In the genomic region with DNA sequence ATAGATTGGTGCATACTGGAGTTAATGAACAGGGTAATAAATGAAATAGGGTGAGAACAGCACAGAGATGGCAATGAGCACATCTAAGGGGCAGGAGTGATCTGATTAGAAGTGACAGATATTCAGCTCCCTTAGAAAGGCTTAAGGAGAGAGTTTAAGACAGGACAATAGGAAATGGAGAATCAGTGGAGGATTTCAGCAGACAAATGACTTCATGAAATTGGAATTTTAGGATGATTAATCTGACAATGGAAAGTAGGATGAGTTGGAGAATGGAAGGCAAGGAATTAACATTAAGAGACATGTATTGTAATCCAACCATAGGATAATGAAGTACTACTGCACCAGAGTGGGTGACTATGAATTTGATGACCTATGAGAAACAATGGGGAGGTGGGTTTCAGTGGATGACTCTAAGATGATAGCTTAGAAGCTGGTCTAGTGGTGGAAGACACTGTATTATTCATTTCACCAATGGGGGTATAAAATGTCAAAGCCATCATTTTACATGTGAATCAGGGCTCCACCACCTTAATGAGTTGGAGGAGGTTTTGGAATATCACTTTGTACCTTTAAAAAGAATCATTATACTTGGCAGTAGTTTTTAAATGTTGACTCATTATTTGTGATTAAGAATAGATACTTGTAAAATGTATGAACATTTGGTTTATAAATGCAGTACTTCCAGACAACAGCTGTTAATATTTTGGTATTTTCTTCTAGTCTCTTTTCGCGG, we compare ENCODE assay signal across 17 cellular contexts.
DNase-seq lines count a peak whose midpoint lies in the region; ATAC-seq and TF ChIP-seq lines count a peak whose summit lies in the region.
"Had no signal": no experiment of that assay in that cellular context is flagged by ENCODE, and none has a peak within 500 bp of the region (broad histone marks: within the 10 kb centered on the region; RNA-seq: fewer than 3 reads in every experiment).

No MANE protein-coding gene starts in this region.

- no peak overlapping the region for H2AK5ac ChIP-seq in IMR-90 (ENCODE audit: low read depth, low read length)

- WGBS in IMR-90 (ENCODE audit: extremely low coverage in 2 of 2, insufficient read length in 1 of 2), 2 experiments: no CpG with 5 or more reads among the region's 2 CpGs
- WGBS in gastroesophageal sphincter (ENCODE audit: low coverage in 1 of 2), 2 donors: 63 to 82% methylated on average over 2 of the region's 2 CpGs

- H2BK20ac ChIP-seq in IMR-90 (ENCODE audit: low read depth, low read length): 0 out of 2 replicates have a peak overlapping the region, but pooled peaks have one; percentile 39

- in situ Hi-C loops in ACHN (cut with HindIII; ENCODE audit: low pct_ligation_motif_present, low pct_unique_long_range_greater_than_20kb, low sequenced_read_pairs): no loop called here
- in situ Hi-C loops in IMR-90 (cut with MboI; ENCODE audit: low sequenced_read_pairs): no loop called here
- in situ Hi-C loops in astrocyte of the spinal cord (cut with HindIII; ENCODE audit: low sequenced_read_pairs): no loop called here

- no peak overlapping the region for H3K56ac ChIP-seq in IMR-90 (ENCODE audit: extremely low read depth, insufficient read depth, low read length)

- H4K20me1 ChIP-seq in IMR-90 (ENCODE audit: insufficient read depth, low read length): no peaks in the 10 kb centered on the region

- H2AFZ ChIP-seq in IMR-90 (replicated peaks; ENCODE audit: low read length, poor library complexity): no peak overlapping the region

- no TSS peak for BruUV-seq in IMR-90 (replicated peaks; lab: Mats Ljungman, UMichigan)

- CTCF ChIA-PET in IMR-90 (lab: Yijun Ruan, JAX): interaction anchor here (0.6 kb wide), 1 partner anchor 379 kb away, joined by 3 read pairs; no protein-coding TSS in a partner anchor

- H3K36me3 ChIP-seq in IMR-90 (ENCODE audit: control insufficient read depth, insufficient read depth, low read length): no peaks in the 10 kb centered on the region
- H3K36me3 ChIP-seq in kidney epithelial cell (ENCODE audit: control insufficient read depth, insufficient read depth, low read length): no peaks in the 10 kb centered on the region
- H3K36me3 ChIP-seq in mucosa of descending colon (ENCODE audit: low read depth): no peaks in the 10 kb centered on the region
- peaks cover 0 to 3% of the 10 kb centered on the region in 2 donors for H3K36me3 ChIP-seq in gastroesophageal sphincter
- H3K36me3 ChIP-seq: cardiac muscle cell, right lobe of liver, thyroid gland had no signal

- no peak overlapping the region for H4K91ac ChIP-seq in IMR-90 (ENCODE audit: insufficient read depth, low read depth, low read length)

- no peak overlapping the region for H3K4ac ChIP-seq in IMR-90 (ENCODE audit: low read depth, low read length)

- dilution Hi-C loops in IMR-90 (cut with HindIII; ENCODE audit: low sequenced_read_pairs, unreplicated experiment): no loop called here

- no peaks in the 10 kb centered on the region for H3K79me1 ChIP-seq in IMR-90 (ENCODE audit: low read depth in 1 of 2, low read length in 2 of 2)

- peak overlapping the region; percentile 45 for H2BK5ac ChIP-seq in IMR-90 (ENCODE audit: low read depth, low read length, poor library complexity, severe bottlenecking)

- no peak overlapping the region for H3K14ac ChIP-seq in IMR-90 (replicated peaks; ENCODE audit: low read depth, low read length)

- TF ChIP-seq CTCF in IMR-90 (conservative IDR thresholded peaks at IDR 0.05; ENCODE audit: low read depth, low read length): no peak
- TF ChIP-seq CTCF in astrocyte of the spinal cord (IDR thresholded peaks at IDR 0.05; ENCODE audit: low read depth, low read length): no peak
- no peak for TF ChIP-seq CTCF in kidney epithelial cell (IDR thresholded peaks at IDR 0.05; ENCODE audit: insufficient read depth, low read length, poor library complexity, severe bottlenecking)
- TF ChIP-seq CTCF in mucosa of descending colon (IDR thresholded peaks at IDR 0.05): no peak
- no peak for TF ChIP-seq CTCF in gastroesophageal sphincter (IDR thresholded peaks at IDR 0.05)

- no peak overlapping the region; the same call in 1 of the 2 replicates for H3K18ac ChIP-seq in IMR-90 (ENCODE audit: low read depth, low read length)

- peak; percentile 24; the same call in 1 of the 2 replicates for ATAC-seq in IMR-90 (ENCODE audit: low read depth)
- ATAC-seq in mucosa of descending colon: no peak
- ATAC-seq in HG02610 (IDR thresholded peaks at IDR 0.05; ENCODE audit: unreplicated experiment): no peak
- no peak for ATAC-seq in gastroesophageal sphincter
- ATAC-seq: K562, right lobe of liver had no signal

- no peak for TF ChIP-seq EP300 in gastroesophageal sphincter (IDR thresholded peaks at IDR 0.05)

- H3K4me1 ChIP-seq in IMR-90 (ENCODE audit: control insufficient read depth, insufficient read depth, low read length) (no peaks in the 10 kb centered on the region; the same call in 1 of the 2 replicates), mucosa of descending colon (ENCODE audit: low read depth) (no peaks in the 10 kb centered on the region), gastroesophageal sphincter (no peaks in the 10 kb centered on the region)
- H3K4me1 ChIP-seq: right lobe of liver, thyroid gland had no signal

- no peak overlapping the region for H3K9ac ChIP-seq in IMR-90 (ENCODE audit: low read depth, low read length)

- no peak overlapping the region; the same call in 1 of the 2 replicates for H3K4me2 ChIP-seq in IMR-90 (ENCODE audit: low read depth, low read length)

- intact Hi-C loops in IMR-90 (cut with micrococcal nuclease) (no loop called here), mucosa of descending colon (cut with DNase I, micrococcal nuclease) (no loop called here)

- H2BK15ac ChIP-seq in IMR-90 (ENCODE audit: low read depth, low read length): peak overlapping the region; percentile 66; the same call in 1 of the 3 replicates

- H3K23ac ChIP-seq in IMR-90 (ENCODE audit: low read depth, low read length): no peak overlapping the region

- H3K27ac ChIP-seq in IMR-90 (ENCODE audit: insufficient read depth, low read length) (no peak overlapping the region), gastroesophageal sphincter (no peak overlapping the region)
- H3K27ac ChIP-seq: cardiac muscle cell, right lobe of liver, thyroid gland had no signal

- H3K9me3 ChIP-seq in IMR-90 (ENCODE audit: control insufficient read depth, insufficient read depth, low read length) (no peaks in the 10 kb centered on the region), mucosa of descending colon (no peaks in the 10 kb centered on the region), gastroesophageal sphincter (no peaks in the 10 kb centered on the region)
- H3K9me3 ChIP-seq: right lobe of liver, thyroid gland had no signal

- H2BK120ac ChIP-seq in IMR-90 (ENCODE audit: low read depth, low read length): no peak overlapping the region

- no peak overlapping the region for H4K8ac ChIP-seq in IMR-90 (ENCODE audit: low read depth in 2 of 2, low read length in 2 of 2)

- no peaks in the 10 kb centered on the region for H3K27me3 ChIP-seq in IMR-90 (ENCODE audit: control insufficient read depth, insufficient read depth, low read length)
- H3K27me3 ChIP-seq in kidney epithelial cell (ENCODE audit: control insufficient read depth, insufficient read depth, low read length): no peaks in the 10 kb centered on the region
- no peaks in the 10 kb centered on the region for H3K27me3 ChIP-seq in gastroesophageal sphincter
- H3K27me3 ChIP-seq: cardiac muscle cell, right lobe of liver, thyroid gland had no signal

- DNase-seq in ACHN (peak; percentile 24), IMR-90 (peak; percentile 54), astrocyte of the spinal cord (ENCODE audit: low read depth, low spot score) (peak; percentile 24), kidney epithelial cell (ENCODE audit: low read depth) (peak; percentile 16), mucosa of descending colon (no peak), NCI-H345 (lab: John Stamatoyannopoulos, UW) (no peak)
- DNase-seq: activated CD4-positive, alpha-beta T cell treated with anti-CD3 and anti-CD28 coated beads for 4 hours; activated naive CD4-positive, alpha-beta T cell treated with anti-CD3 and anti-CD28 coated beads, Interleukin-2, amount 50 U/mL, for 16 hours; AML-193; NCI-H1092 treated with DMSO at 0.1 percent for 48 hours; right lobe of liver; T-helper 9 cell; thyroid gland had no signal

- no peak for TF ChIP-seq RAD21 in IMR-90 (IDR thresholded peaks at IDR 0.05; ENCODE audit: low read length)

- POLR2A ChIA-PET in IMR-90 (lab: Charles Lee; ENCODE audit: unreplicated experiment): no interaction called here

- H4K5ac ChIP-seq in IMR-90 (ENCODE audit: low read depth, low read length): no peak overlapping the region; the same call in 1 of the 2 replicates

- no peak overlapping the region for H2AK9ac ChIP-seq in IMR-90 (replicated peaks; ENCODE audit: low read depth, low read length, poor library complexity)

- TF ChIP-seq POLR2A in IMR-90 (IDR thresholded peaks at IDR 0.05; ENCODE audit: low read depth, low read length): no peak
- no peak for TF ChIP-seq POLR2A in gastroesophageal sphincter (IDR thresholded peaks at IDR 0.05)

- H3K9me1 ChIP-seq in IMR-90 (ENCODE audit: insufficient read depth, low read length): no peaks in the 10 kb centered on the region

- H3K4me3 ChIP-seq in IMR-90 (ENCODE audit: insufficient read depth, low read depth, low read length): no peak overlapping the region
- no peak overlapping the region for H3K4me3 ChIP-seq in astrocyte of the spinal cord (ENCODE audit: low read depth, low read length)
- no peak overlapping the region for H3K4me3 ChIP-seq in kidney epithelial cell (ENCODE audit: low read depth, low read length)
- no peak overlapping the region for H3K4me3 ChIP-seq in mucosa of descending colon
- no peak overlapping the region for H3K4me3 ChIP-seq in gastroesophageal sphincter
- H3K4me3 ChIP-seq: cardiac muscle cell, K562, right lobe of liver, thyroid gland had no signal

TF ChIP-seq in IMR-90, 13 proteins besides CTCF, POLR2A, EP300 and RAD21 (continues in another document):
- TF ChIP-seq NFE2L2 (IDR thresholded peaks at IDR 0.05; ENCODE audit: low read depth, low read length) (no peak), USF2 (IDR thresholded peaks at IDR 0.05; ENCODE audit: low read depth, low read length) (no peak), MXI1 (IDR thresholded peaks at IDR 0.05; ENCODE audit: borderline replicate concordance, low read depth, low read length) (no peak), MAFK (IDR thresholded peaks at IDR 0.05; ENCODE audit: low read depth, low read length) (no peak), SMC3 (IDR thresholded peaks at IDR 0.05; ENCODE audit: low read depth, low read length) (no peak), MAZ (IDR thresholded peaks at IDR 0.05; ENCODE audit: borderline replicate concordance, low read depth, low read length) (no peak), RCOR1 (IDR thresholded peaks at IDR 0.05; ENCODE audit: insufficient replicate concordance, low read length) (no peak), CHD1 (IDR thresholded peaks at IDR 0.05; ENCODE audit: low read depth, low read length) (no peak)

Comparison
In these comparisons a context has a peak if more than half of its experiments do, and no peak if none do; other contexts are left out.
1. DNase-seq: peak in ACHN (single experiment), IMR-90 (single experiment), astrocyte of the spinal cord (single experiment) and kidney epithelial cell (single experiment); none in mucosa of descending colon (0 of 3) and NCI-H345 (single experiment).